In the genomic region with DNA sequence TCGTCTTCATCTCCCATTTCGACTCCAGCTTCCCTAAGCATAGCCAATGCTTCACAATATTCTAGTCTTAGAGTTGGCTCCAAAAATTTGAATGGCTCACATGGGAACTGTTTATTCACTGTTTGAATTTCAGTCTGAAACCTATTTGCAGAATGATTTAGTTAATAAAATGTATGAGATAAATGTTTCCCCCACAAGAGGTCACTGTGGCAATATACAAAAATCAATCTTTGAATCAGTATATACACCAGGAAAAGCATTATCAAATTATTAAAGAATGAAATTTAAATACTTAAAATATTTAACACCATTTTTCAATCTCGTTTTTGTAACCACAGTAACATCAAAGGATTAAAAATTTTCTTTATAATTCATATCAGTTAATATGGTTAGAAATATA, we compare ENCODE assay signal across 8 cellular contexts. TPM values are rescaled to one million over a fixed set of nuclear protein-coding genes. Genes with fewer than 3 reads are reported as not detected.
A peak's percentile ranks its signal among the peaks of the same experiment; 100 is the strongest.
DNase-seq lines count a peak whose midpoint lies in the region; ATAC-seq lines count a peak whose summit lies in the region.

No MANE protein-coding gene starts in this region.

- H3K27ac Mint-ChIP-seq in activated CD4-positive, alpha-beta T cell treated with anti-CD3 and anti-CD28 coated beads, Interleukin-2, amount 10 ng/mL, durations not matched to agents 7 days and 5 days = no peak overlapping the region

- H3K27me3 Mint-ChIP-seq in activated CD4-positive, alpha-beta T cell treated with anti-CD3 and anti-CD28 coated beads, Interleukin-2, amount 10 ng/mL, durations not matched to agents 7 days and 5 days = no peaks in the 10 kb centered on the region

- ATAC-seq in left lobe of liver = peak; percentile 58
- no peak for ATAC-seq in HG03571 (IDR thresholded peaks at IDR 0.05; ENCODE audit: unreplicated experiment)
- no peak for ATAC-seq in HG03025 (IDR thresholded peaks at IDR 0.05; ENCODE audit: low FRiP score, unreplicated experiment)
- no peak for ATAC-seq in GM21737 (IDR thresholded peaks at IDR 0.05; ENCODE audit: unreplicated experiment)

- POLR2A ChIA-PET in activated CD4-positive, alpha-beta T cell treated with anti-CD3 and anti-CD28 coated beads, Interleukin-2, amount 10 ng/mL, durations not matched to agents 7 days and 5 days (lab: Charles Lee) = no interaction called here

- no peaks in the 10 kb centered on the region for H3K9me3 Mint-ChIP-seq in activated CD4-positive, alpha-beta T cell treated with anti-CD3 and anti-CD28 coated beads, Interleukin-2, amount 10 ng/mL, durations not matched to agents 7 days and 5 days

- peaks cover 13% of the 10 kb centered on the region for H3K4me1 Mint-ChIP-seq in activated CD4-positive, alpha-beta T cell treated with anti-CD3 and anti-CD28 coated beads, Interleukin-2, amount 10 ng/mL, durations not matched to agents 7 days and 5 days

- CTCF ChIA-PET in activated CD4-positive, alpha-beta T cell treated with anti-CD3 and anti-CD28 coated beads, Interleukin-2, amount 10 ng/mL, durations not matched to agents 7 days and 5 days (lab: Charles Lee) = interaction anchor here (2.4 kb wide), 1 partner anchor 468 kb away, joined by 10 read pairs; no protein-coding TSS in a partner anchor

- DNase-seq in activated CD4-positive, alpha-beta T cell treated with anti-CD3 and anti-CD28 coated beads, Interleukin-2, amount 10 ng/mL, durations not matched to agents 7 days and 5 days = peak; percentile 47
- no peak for DNase-seq in activated CD4-positive, alpha-beta T cell treated with anti-CD3 and anti-CD28 coated beads for 48 hours
- DNase-seq in NCI-H2029 treated with DMSO at 0.1 percent for 48 hours (lab: John Stamatoyannopoulos, UW) (peak; percentile 8), amniotic epithelial cell (ENCODE audit: low read depth) (peak; percentile 35), left lobe of liver (ENCODE audit: low spot score) (no peak)

- peaks cover 26% of the 10 kb centered on the region for H3K36me3 Mint-ChIP-seq in activated CD4-positive, alpha-beta T cell treated with anti-CD3 and anti-CD28 coated beads, Interleukin-2, amount 10 ng/mL, durations not matched to agents 7 days and 5 days (ENCODE audit: low read depth)

- H3K4me3 Mint-ChIP-seq in activated CD4-positive, alpha-beta T cell treated with anti-CD3 and anti-CD28 coated beads, Interleukin-2, amount 10 ng/mL, durations not matched to agents 7 days and 5 days = no peak overlapping the region

RNA-seq across cellular contexts. Expression of a gene that starts 40.0 kb away (rescaled TPM):
- 100 to 1,000 TPM; 110 to 111 TPM for total RNA-seq in activated CD4-positive, alpha-beta T cell treated with anti-CD3 and anti-CD28 coated beads, Interleukin-2, amount 10 ng/mL, durations not matched to agents 7 days and 5 days
- total RNA-seq in left lobe of liver = 1.9 TPM

Comparison
In these comparisons a context has a peak if more than half of its experiments do, and no peak if none do; other contexts are left out.
1. DNase-seq: peak in activated CD4-positive, alpha-beta T cell treated with anti-CD3 and anti-CD28 coated beads, Interleukin-2, amount 10 ng/mL, durations not matched to agents 7 days and 5 days (single experiment), NCI-H2029 treated with DMSO at 0.1 percent for 48 hours (single experiment) and amniotic epithelial cell (single experiment); none in activated CD4-positive, alpha-beta T cell treated with anti-CD3 and anti-CD28 coated beads for 48 hours (single experiment) and left lobe of liver (single experiment).
2. RNA of a gene that starts 40.0 kb away (total RNA-seq): 110 to 111 TPM in activated CD4-positive, alpha-beta T cell treated with anti-CD3 and anti-CD28 coated beads, Interleukin-2, amount 10 ng/mL, durations not matched to agents 7 days and 5 days; 1.9 TPM in left lobe of liver (single experiment); every median in the first group is over 10 times any median in the second.